In the genomic region with DNA sequence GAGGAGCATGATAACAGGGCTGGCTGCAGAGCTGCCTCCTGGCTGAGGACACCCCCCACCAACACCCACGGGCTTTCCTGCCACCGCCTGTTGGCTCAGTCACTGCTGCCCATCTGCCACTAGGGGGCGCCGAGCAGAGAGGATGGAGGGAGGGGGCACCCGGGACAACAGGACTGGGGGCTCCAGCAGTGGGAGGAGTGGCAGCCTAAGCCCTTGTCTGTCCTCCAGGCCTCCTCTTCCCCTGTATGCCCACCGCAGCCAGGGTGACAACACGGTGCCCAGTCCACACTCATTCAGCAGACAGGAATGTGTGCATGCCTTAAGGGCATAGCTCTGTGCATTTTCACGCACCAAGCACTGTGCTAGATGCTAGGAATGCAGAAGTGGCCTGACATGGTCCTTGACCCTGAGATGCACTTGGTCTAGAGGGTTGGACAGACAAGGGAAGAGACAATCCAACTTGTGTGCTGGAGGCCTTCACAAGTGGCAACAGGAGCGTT, we compare ENCODE assay signal across 9 cellular contexts.
A peak's percentile ranks its signal among the peaks of the same experiment; 100 is the strongest.
DNase-seq lines count a peak whose midpoint lies in the region; ATAC-seq and TF ChIP-seq lines count a peak whose summit lies in the region.
"Had no signal": no experiment of that assay in that cellular context is flagged by ENCODE, and none has a peak within 500 bp of the region (broad histone marks: within the 10 kb centered on the region; RNA-seq: fewer than 3 reads in every experiment).

No MANE protein-coding gene starts in this region.

- no peaks in the 10 kb centered on the region for H4K20me1 ChIP-seq in OCI-LY3 (ENCODE audit: insufficient read depth, low read length)

- ATAC-seq in heart left ventricle, result peak; percentile 24 to 50 (median 34)
- no peak for ATAC-seq in HG03520 (IDR thresholded peaks at IDR 0.05; ENCODE audit: unreplicated experiment)
- ATAC-seq in HG02840 (IDR thresholded peaks at IDR 0.05; ENCODE audit: low FRiP score, unreplicated experiment), result no peak

- H3K4me2 ChIP-seq in OCI-LY3 (ENCODE audit: low read length), result no peak overlapping the region

- DNase-seq in GM03348 (ENCODE audit: low spot score) (peak; percentile 8), heart left ventricle (no peak), kidney glomerular epithelial cell (lab: John Stamatoyannopoulos, UW) (no peak)
- DNase-seq in activated T-helper 9 cell treated with anti-CD3 and anti-CD28 coated beads, Interleukin-2, amount 50 U/mL, for 16 hours (ENCODE audit: low read depth), result peak; percentile 45
- DNase-seq in stimulated activated CD4-positive, alpha-beta T cell treated with anti-CD3 and anti-CD28 coated beads, Interleukin-4, amount 100 ng/mL, for 24 hours, result peak; percentile 44
- DNase-seq: naive B cell had no signal

- TF ChIP-seq CTCF in OCI-LY3 (IDR thresholded peaks at IDR 0.05; ENCODE audit: low read depth, low read length) (peak; percentile 63), heart left ventricle (IDR thresholded peaks at IDR 0.05) (peak; percentile 29 to 63 (median 47))

- H3K9ac ChIP-seq in OCI-LY3 (ENCODE audit: low read length), result no peak overlapping the region

- intact Hi-C loops in heart left ventricle (cut with DNase I), result loop anchor here in 4 of 10 donors (2.0 to 10.0 kb wide), 3 partner anchors 147 to 239 kb away; a partner anchor contains a TSS

- WGBS in heart left ventricle, 4 donors, result 39 to 48% (median 40%) methylated on average over 6 to 9 of the region's 9 CpGs

- H3K79me2 ChIP-seq in OCI-LY3 (ENCODE audit: low read length), result no peaks in the 10 kb centered on the region

- no peak overlapping the region for H2AFZ ChIP-seq in OCI-LY3 (ENCODE audit: low read depth, low read length)

- no peak for TF ChIP-seq POLR2A in heart left ventricle (IDR thresholded peaks at IDR 0.05)

- H3K36me3 ChIP-seq in OCI-LY3 (replicated peaks; ENCODE audit: low read depth, low read length) (peaks cover 9% of the 10 kb centered on the region), heart left ventricle (no peaks in the 10 kb centered on the region)

- no peaks in the 10 kb centered on the region for H3K9me3 ChIP-seq in OCI-LY3 (ENCODE audit: insufficient read depth, low read length)
- no peaks in the 10 kb centered on the region for H3K9me3 ChIP-seq in heart left ventricle

- H3K4me1 ChIP-seq in OCI-LY3 (ENCODE audit: low read length) (peaks cover 35% of the 10 kb centered on the region), heart left ventricle (peaks cover 0 to 9% (median 0%) of the 10 kb centered on the region in 12 donors)

- H3K27me3 ChIP-seq in OCI-LY3 (ENCODE audit: low read depth, low read length), result no peaks in the 10 kb centered on the region
- H3K27me3 ChIP-seq in heart left ventricle, result no peaks in the 10 kb centered on the region

- H3K4me3 ChIP-seq in OCI-LY3 (ENCODE audit: low read length) (no peak overlapping the region), heart left ventricle (no peak overlapping the region)

- H3K27ac ChIP-seq in OCI-LY3 (ENCODE audit: low read length) (no peak overlapping the region), heart left ventricle (no peak overlapping the region)

Comparison
In these comparisons a context has a peak if more than half of its experiments do, and no peak if none do; other contexts are left out.
1. DNase-seq: peak in GM03348 (single experiment), activated T-helper 9 cell treated with anti-CD3 and anti-CD28 coated beads, Interleukin-2, amount 50 U/mL, for 16 hours (single experiment) and stimulated activated CD4-positive, alpha-beta T cell treated with anti-CD3 and anti-CD28 coated beads, Interleukin-4, amount 100 ng/mL, for 24 hours (single experiment); none in heart left ventricle (0 of 5) and kidney glomerular epithelial cell (single experiment).
2. ATAC-seq: peak in heart left ventricle (4 of 4); none in HG03520 (single experiment) and HG02840 (single experiment).